ENCODE assay signal across 1 cellular context in genomic region chr10:71263376-71263775, GRCh38.
TF ChIP-seq lines count a peak whose summit lies in the region.

No MANE protein-coding gene starts in this region.

TF ChIP-seq in IMR-90, 13 proteins besides CTCF, POLR2A, EP300 and RAD21 (continued from another document):
- TF ChIP-seq USF2 (IDR thresholded peaks at IDR 0.05; ENCODE audit: low read depth, low read length): no peak
- no peak for TF ChIP-seq MXI1 (IDR thresholded peaks at IDR 0.05; ENCODE audit: borderline replicate concordance, low read depth, low read length)
- no peak for TF ChIP-seq CEBPB (IDR thresholded peaks at IDR 0.05; ENCODE audit: low read depth, low read length)
- no peak for TF ChIP-seq NFE2L2 (IDR thresholded peaks at IDR 0.05; ENCODE audit: low read depth, low read length)
- no peak for TF ChIP-seq FOS (IDR thresholded peaks at IDR 0.05; ENCODE audit: low read depth, low read length)
